8 cellular contexts compared by ENCODE assay signal in genomic region chr6:30688569-30688968, GRCh38. TPM values are rescaled to one million over a fixed set of nuclear protein-coding genes. Genes with fewer than 3 reads are reported as not detected.
DNase-seq lines count a peak whose midpoint lies in the region; ATAC-seq and TF ChIP-seq lines count a peak whose summit lies in the region.

No MANE protein-coding gene starts in this region.

- peak overlapping the region; percentile 4 for H2AK5ac ChIP-seq in mesenchymal stem cell (ENCODE audit: low read length, severe bottlenecking)

- 88% methylated on average over 6 of the region's 9 CpGs for WGBS in mesenchymal stem cell

- no peaks in the 10 kb centered on the region for H3K27me3 Mint-ChIP-seq in activated naive CD8-positive, alpha-beta T cell treated with anti-CD3 and anti-CD28 coated beads, Interleukin-2, amount 50 U/mL, for 24 hours

- ATAC-seq in Right ventricle myocardium inferior, result no peak
- no peak for ATAC-seq in activated naive CD8-positive, alpha-beta T cell treated with anti-CD3 and anti-CD28 coated beads, Interleukin-2, amount 50 U/mL, for 24 hours
- no peak for ATAC-seq in esophagus mucosa

- H3K9me3 ChIP-seq in right atrium auricular region (no peaks in the 10 kb centered on the region), mesenchymal stem cell (ENCODE audit: control insufficient read depth, low read length) (no peaks in the 10 kb centered on the region), vagina (no peaks in the 10 kb centered on the region)

- H3K36me3 ChIP-seq in right atrium auricular region (peaks cover 10% of the 10 kb centered on the region), mesenchymal stem cell (ENCODE audit: control insufficient read depth in 1 of 2, insufficient read depth in 2 of 2, low read depth in 1 of 2, low read length in 2 of 2) (peaks cover 8 to 19% of the 10 kb centered on the region in 2 experiments), vagina (no peaks in the 10 kb centered on the region)

- H3K4me1 ChIP-seq in right atrium auricular region (peaks cover 0 to 65% of the 10 kb centered on the region in 2 donors), mesenchymal stem cell (ENCODE audit: control insufficient read depth, insufficient read depth, low read depth, low read length) (peaks cover 27% of the 10 kb centered on the region), vagina (peaks cover 55% of the 10 kb centered on the region)

- peak overlapping the region in 1 of 2 experiments; percentile 78 for H3K14ac ChIP-seq in mesenchymal stem cell (ENCODE audit: low read length in 2 of 2)

- no peak overlapping the region for H2AFZ ChIP-seq in mesenchymal stem cell (ENCODE audit: low read depth, low read length)

- DNase-seq in right atrium auricular region (ENCODE audit: low spot score), result no peak
- no peak for DNase-seq in Right ventricle myocardium inferior (ENCODE audit: missing footprints)
- DNase-seq in activated naive CD8-positive, alpha-beta T cell treated with anti-CD3 and anti-CD28 coated beads, Interleukin-2, amount 50 U/mL, for 24 hours, result no peak
- DNase-seq in mesenchymal stem cell, result no peak
- no peak for DNase-seq in vagina (ENCODE audit: extremely low spot score in 2 of 2)
- no peak for DNase-seq in G401 (ENCODE audit: low spot score)
- no peak for DNase-seq in EL

- peak overlapping the region; percentile 80 for H3K4me2 ChIP-seq in mesenchymal stem cell (ENCODE audit: low read length, poor library complexity, severe bottlenecking)

- intact Hi-C loops in Right ventricle myocardium inferior (cut with DNase I) (no loop called here), vagina (cut with DNase I) (loop anchor here (10.0 kb wide), 2 partner anchors 74 to 196 kb away; partner anchors contain the start of genes DDR1, MRPS18B and PPP1R10)

- in situ Hi-C loops in G401 (cut with HindIII; ENCODE audit: low sequenced_read_pairs), result no loop called here

- H3K4me1 Mint-ChIP-seq in activated naive CD8-positive, alpha-beta T cell treated with anti-CD3 and anti-CD28 coated beads, Interleukin-2, amount 50 U/mL, for 24 hours, result peaks cover 42% of the 10 kb centered on the region

- no peak for TF ChIP-seq POLR2A in vagina (IDR thresholded peaks at IDR 0.05)

- peak overlapping the region; percentile 24 for H2BK120ac ChIP-seq in mesenchymal stem cell (ENCODE audit: low read depth, low read length)

- H3K9ac ChIP-seq in mesenchymal stem cell (ENCODE audit: low read length), result peak overlapping the region; percentile 95

- no peak overlapping the region for H4K91ac ChIP-seq in mesenchymal stem cell (ENCODE audit: low read length)

- H3K27ac ChIP-seq in right atrium auricular region (peak overlapping the region; percentile 99), mesenchymal stem cell (ENCODE audit: low read length, poor library complexity, severe bottlenecking) (no peak overlapping the region), vagina (peak overlapping the region; percentile 92)

- no peaks in the 10 kb centered on the region for H3K27me3 ChIP-seq in right atrium auricular region
- H3K27me3 ChIP-seq in mesenchymal stem cell (ENCODE audit: control insufficient read depth in 1 of 2, insufficient read depth in 1 of 2, low read length in 2 of 2), result no peaks in the 10 kb centered on the region
- no peaks in the 10 kb centered on the region for H3K27me3 ChIP-seq in vagina

- peak overlapping the region; percentile 100 for H3K4me3 Mint-ChIP-seq in activated naive CD8-positive, alpha-beta T cell treated with anti-CD3 and anti-CD28 coated beads, Interleukin-2, amount 50 U/mL, for 24 hours

- H3K23ac ChIP-seq in mesenchymal stem cell (ENCODE audit: low read length in 2 of 2), result no peak overlapping the region

- peaks cover 25% of the 10 kb centered on the region for H3K36me3 Mint-ChIP-seq in activated naive CD8-positive, alpha-beta T cell treated with anti-CD3 and anti-CD28 coated beads, Interleukin-2, amount 50 U/mL, for 24 hours (ENCODE audit: low read depth)

- peaks cover 2% of the 10 kb centered on the region for H3K79me1 ChIP-seq in mesenchymal stem cell (replicated peaks; ENCODE audit: low read length, poor library complexity, severe bottlenecking)

- peak overlapping the region; percentile 54 to 96 for H3K18ac ChIP-seq in mesenchymal stem cell (ENCODE audit: low read depth in 1 of 2, low read length in 2 of 2)

- no peaks in the 10 kb centered on the region for H3K9me3 Mint-ChIP-seq in activated naive CD8-positive, alpha-beta T cell treated with anti-CD3 and anti-CD28 coated beads, Interleukin-2, amount 50 U/mL, for 24 hours

- H3K4ac ChIP-seq in mesenchymal stem cell (ENCODE audit: low read depth in 1 of 2, low read length in 2 of 2), result peak overlapping the region; percentile 37 to 82

- peak overlapping the region; percentile 99 for H3K27ac Mint-ChIP-seq in activated naive CD8-positive, alpha-beta T cell treated with anti-CD3 and anti-CD28 coated beads, Interleukin-2, amount 50 U/mL, for 24 hours

- no peak overlapping the region for H2BK15ac ChIP-seq in mesenchymal stem cell (ENCODE audit: low read depth, poor library complexity, severe bottlenecking)

- peak overlapping the region in 1 of 2 experiments; percentile 75 for H2BK12ac ChIP-seq in mesenchymal stem cell (ENCODE audit: low read length in 2 of 2)

- TF ChIP-seq CTCF in right atrium auricular region (IDR thresholded peaks at IDR 0.05) (no peak), vagina (IDR thresholded peaks at IDR 0.05) (no peak)

- no peak overlapping the region for H2BK5ac ChIP-seq in mesenchymal stem cell (ENCODE audit: low read depth, low read length, poor library complexity, severe bottlenecking)

- H3K4me3 ChIP-seq in right atrium auricular region, result peak overlapping the region in 1 of 2 donors; percentile 90
- peak overlapping the region in 1 of 2 experiments; percentile 93 for H3K4me3 ChIP-seq in mesenchymal stem cell (ENCODE audit: insufficient read depth in 1 of 2, low read depth in 1 of 2, low read length in 2 of 2)
- peak overlapping the region in 1 of 2 donors; percentile 93 for H3K4me3 ChIP-seq in vagina

- H4K8ac ChIP-seq in mesenchymal stem cell (ENCODE audit: low read length), result no peak overlapping the region

RNA-seq across cellular contexts. Expression of gene PPP1R18, which starts 2.1 kb away (rescaled TPM):
- total RNA-seq in right atrium auricular region (10 to 100 TPM; 17.5 to 33.2 TPM), Right ventricle myocardium inferior (18.2 TPM), vagina (42.5 TPM), esophagus mucosa (22.9 TPM)
- polyA plus RNA-seq in mesenchymal stem cell (2013, experiment 1 of 2), result 156 TPM
- polyA plus RNA-seq in mesenchymal stem cell (2013, experiment 2 of 2), result 153 TPM
- 53.7 and 54.3 TPM in 2 replicates for total RNA-seq in G401 (2014; rRNA removed; shearing (Covaris generic))

RNA-seq across cellular contexts. Expression of gene NRM, which starts 2.2 kb away (rescaled TPM):
- total RNA-seq in right atrium auricular region (1 to 10 TPM; 2.2 to 4.2 TPM), Right ventricle myocardium inferior (5.7 TPM), vagina (6.1 TPM), esophagus mucosa (12.7 TPM)
- 35.3 TPM for polyA plus RNA-seq in mesenchymal stem cell (2013, experiment 1 of 2)
- polyA plus RNA-seq in mesenchymal stem cell (2013, experiment 2 of 2), result 36.1 TPM
- total RNA-seq in G401 (2014; rRNA removed; shearing (Covaris generic)), result 2.6 and 8.8 TPM in 2 replicates

RNA-seq across cellular contexts. Expression of gene DHX16, which starts 15.8 kb away (rescaled TPM):
- 10 to 100 TPM; 13.7 to 23.6 TPM for total RNA-seq in right atrium auricular region
- total RNA-seq in Right ventricle myocardium inferior, result 20.6 TPM
- polyA plus RNA-seq in mesenchymal stem cell (2013, experiment 1 of 2), result 18.7 TPM
- 18.8 TPM for polyA plus RNA-seq in mesenchymal stem cell (2013, experiment 2 of 2)
- 24.8 TPM for total RNA-seq in vagina
- total RNA-seq in G401 (2014; rRNA removed; shearing (Covaris generic)), result 59.8 and 73.2 TPM in 2 replicates
- total RNA-seq in esophagus mucosa, result 17.8 TPM

RNA-seq across cellular contexts. Expression of gene MDC1, which starts 28.5 kb away (rescaled TPM):
- total RNA-seq in right atrium auricular region, result 10 to 100 TPM in 1 of 2 donors, 1 to 10 TPM in 1; 6.7 to 12.3 TPM
- 13.1 TPM for total RNA-seq in Right ventricle myocardium inferior
- polyA plus RNA-seq in mesenchymal stem cell (2013, experiment 1 of 2), result 9.8 TPM
- 8.6 TPM for polyA plus RNA-seq in mesenchymal stem cell (2013, experiment 2 of 2)
- 12.3 TPM for total RNA-seq in vagina
- total RNA-seq in G401 (2014; rRNA removed; shearing (Covaris generic)), result 2.5 and 14.3 TPM in 2 replicates
- 15.7 TPM for total RNA-seq in esophagus mucosa

RNA-seq across cellular contexts. Expression of gene TUBB, which starts 31.6 kb away (rescaled TPM):
- total RNA-seq in right atrium auricular region (100 to 1,000 TPM; 121 to 236 TPM), Right ventricle myocardium inferior (254 TPM), vagina (293 TPM), esophagus mucosa (327 TPM)
- polyA plus RNA-seq in mesenchymal stem cell (2013, experiment 1 of 2), result 839 TPM
- 819 TPM for polyA plus RNA-seq in mesenchymal stem cell (2013, experiment 2 of 2)
- total RNA-seq in G401 (2014; rRNA removed; shearing (Covaris generic)), result 456 and 575 TPM in 2 replicates
